1 cellular context compared by ENCODE assay signal in the genomic region with DNA sequence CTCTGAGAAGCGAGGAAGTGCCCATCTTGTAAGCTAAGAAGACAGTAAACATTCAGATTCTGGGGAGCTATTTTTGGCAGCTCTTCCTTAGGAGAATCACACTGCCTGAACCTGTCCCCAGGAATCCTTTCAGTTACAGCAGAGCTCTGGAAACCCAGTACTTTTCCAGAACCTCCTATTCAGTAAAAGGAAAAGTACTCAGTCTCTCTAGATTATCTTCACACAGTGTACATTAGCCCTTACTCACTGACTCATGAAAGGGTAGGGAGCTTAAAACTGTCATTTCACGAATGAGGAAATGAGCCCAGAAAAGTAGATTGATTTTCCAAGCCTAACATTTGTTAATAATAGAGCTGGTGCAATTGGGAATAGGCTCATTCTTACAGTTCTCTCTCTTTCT.
TF ChIP-seq lines count a peak whose summit lies in the region.

No MANE protein-coding gene starts in this region.

TF ChIP-seq in WTC11, 78 proteins besides CTCF, POLR2A, EP300 and RAD21 (continued from another document):
- TF ChIP-seq, protein P1, sequence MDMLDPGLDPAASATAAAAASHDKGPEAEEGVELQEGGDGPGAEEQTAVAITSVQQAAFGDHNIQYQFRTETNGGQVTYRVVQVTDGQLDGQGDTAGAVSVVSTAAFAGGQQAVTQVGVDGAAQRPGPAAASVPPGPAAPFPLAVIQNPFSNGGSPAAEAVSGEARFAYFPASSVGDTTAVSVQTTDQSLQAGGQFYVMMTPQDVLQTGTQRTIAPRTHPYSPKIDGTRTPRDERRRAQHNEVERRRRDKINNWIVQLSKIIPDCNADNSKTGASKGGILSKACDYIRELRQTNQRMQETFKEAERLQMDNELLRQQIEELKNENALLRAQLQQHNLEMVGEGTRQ (CRISPR knock-in tag; IDR thresholded peaks at IDR 0.05), result no peak
- TF ChIP-seq ZNF232 (CRISPR knock-in tag; IDR thresholded peaks at IDR 0.05) (no peak), FOXK1 (CRISPR knock-in tag; IDR thresholded peaks at IDR 0.05) (no peak), TP53 (CRISPR knock-in tag; IDR thresholded peaks at IDR 0.05) (no peak), NR1H2 (CRISPR knock-in tag; IDR thresholded peaks at IDR 0.05) (no peak), EMX1 (CRISPR knock-in tag; IDR thresholded peaks at IDR 0.05) (no peak), SMAD4 (CRISPR knock-in tag; IDR thresholded peaks at IDR 0.05) (no peak), TEAD4 (CRISPR knock-in tag; IDR thresholded peaks at IDR 0.05) (no peak)
- TF ChIP-seq, protein P2, sequence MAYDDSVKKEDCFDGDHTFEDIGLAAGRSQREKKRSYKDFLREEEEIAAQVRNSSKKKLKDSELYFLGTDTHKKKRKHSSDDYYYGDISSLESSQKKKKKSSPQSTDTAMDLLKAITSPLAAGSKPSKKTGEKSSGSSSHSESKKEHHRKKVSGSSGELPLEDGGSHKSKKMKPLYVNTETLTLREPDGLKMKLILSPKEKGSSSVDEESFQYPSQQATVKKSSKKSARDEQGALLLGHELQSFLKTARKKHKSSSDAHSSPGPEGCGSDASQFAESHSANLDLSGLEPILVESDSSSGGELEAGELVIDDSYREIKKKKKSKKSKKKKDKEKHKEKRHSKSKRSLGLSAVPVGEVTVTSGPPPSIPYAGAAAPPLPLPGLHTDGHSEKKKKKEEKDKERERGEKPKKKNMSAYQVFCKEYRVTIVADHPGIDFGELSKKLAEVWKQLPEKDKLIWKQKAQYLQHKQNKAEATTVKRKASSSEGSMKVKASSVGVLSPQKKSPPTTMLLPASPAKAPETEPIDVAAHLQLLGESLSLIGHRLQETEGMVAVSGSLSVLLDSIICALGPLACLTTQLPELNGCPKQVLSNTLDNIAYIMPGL (CRISPR knock-in tag; IDR thresholded peaks at IDR 0.05), result no peak
- TF ChIP-seq, protein P3, sequence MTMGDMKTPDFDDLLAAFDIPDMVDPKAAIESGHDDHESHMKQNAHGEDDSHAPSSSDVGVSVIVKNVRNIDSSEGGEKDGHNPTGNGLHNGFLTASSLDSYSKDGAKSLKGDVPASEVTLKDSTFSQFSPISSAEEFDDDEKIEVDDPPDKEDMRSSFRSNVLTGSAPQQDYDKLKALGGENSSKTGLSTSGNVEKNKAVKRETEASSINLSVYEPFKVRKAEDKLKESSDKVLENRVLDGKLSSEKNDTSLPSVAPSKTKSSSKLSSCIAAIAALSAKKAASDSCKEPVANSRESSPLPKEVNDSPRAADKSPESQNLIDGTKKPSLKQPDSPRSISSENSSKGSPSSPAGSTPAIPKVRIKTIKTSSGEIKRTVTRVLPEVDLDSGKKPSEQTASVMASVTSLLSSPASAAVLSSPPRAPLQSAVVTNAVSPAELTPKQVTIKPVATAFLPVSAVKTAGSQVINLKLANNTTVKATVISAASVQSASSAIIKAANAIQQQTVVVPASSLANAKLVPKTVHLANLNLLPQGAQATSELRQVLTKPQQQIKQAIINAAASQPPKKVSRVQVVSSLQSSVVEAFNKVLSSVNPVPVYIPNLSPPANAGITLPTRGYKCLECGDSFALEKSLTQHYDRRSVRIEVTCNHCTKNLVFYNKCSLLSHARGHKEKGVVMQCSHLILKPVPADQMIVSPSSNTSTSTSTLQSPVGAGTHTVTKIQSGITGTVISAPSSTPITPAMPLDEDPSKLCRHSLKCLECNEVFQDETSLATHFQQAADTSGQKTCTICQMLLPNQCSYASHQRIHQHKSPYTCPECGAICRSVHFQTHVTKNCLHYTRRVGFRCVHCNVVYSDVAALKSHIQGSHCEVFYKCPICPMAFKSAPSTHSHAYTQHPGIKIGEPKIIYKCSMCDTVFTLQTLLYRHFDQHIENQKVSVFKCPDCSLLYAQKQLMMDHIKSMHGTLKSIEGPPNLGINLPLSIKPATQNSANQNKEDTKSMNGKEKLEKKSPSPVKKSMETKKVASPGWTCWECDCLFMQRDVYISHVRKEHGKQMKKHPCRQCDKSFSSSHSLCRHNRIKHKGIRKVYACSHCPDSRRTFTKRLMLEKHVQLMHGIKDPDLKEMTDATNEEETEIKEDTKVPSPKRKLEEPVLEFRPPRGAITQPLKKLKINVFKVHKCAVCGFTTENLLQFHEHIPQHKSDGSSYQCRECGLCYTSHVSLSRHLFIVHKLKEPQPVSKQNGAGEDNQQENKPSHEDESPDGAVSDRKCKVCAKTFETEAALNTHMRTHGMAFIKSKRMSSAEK (CRISPR knock-in tag; IDR thresholded peaks at IDR 0.05; ENCODE audit: borderline replicate concordance), result no peak
- TF ChIP-seq, protein P4, sequence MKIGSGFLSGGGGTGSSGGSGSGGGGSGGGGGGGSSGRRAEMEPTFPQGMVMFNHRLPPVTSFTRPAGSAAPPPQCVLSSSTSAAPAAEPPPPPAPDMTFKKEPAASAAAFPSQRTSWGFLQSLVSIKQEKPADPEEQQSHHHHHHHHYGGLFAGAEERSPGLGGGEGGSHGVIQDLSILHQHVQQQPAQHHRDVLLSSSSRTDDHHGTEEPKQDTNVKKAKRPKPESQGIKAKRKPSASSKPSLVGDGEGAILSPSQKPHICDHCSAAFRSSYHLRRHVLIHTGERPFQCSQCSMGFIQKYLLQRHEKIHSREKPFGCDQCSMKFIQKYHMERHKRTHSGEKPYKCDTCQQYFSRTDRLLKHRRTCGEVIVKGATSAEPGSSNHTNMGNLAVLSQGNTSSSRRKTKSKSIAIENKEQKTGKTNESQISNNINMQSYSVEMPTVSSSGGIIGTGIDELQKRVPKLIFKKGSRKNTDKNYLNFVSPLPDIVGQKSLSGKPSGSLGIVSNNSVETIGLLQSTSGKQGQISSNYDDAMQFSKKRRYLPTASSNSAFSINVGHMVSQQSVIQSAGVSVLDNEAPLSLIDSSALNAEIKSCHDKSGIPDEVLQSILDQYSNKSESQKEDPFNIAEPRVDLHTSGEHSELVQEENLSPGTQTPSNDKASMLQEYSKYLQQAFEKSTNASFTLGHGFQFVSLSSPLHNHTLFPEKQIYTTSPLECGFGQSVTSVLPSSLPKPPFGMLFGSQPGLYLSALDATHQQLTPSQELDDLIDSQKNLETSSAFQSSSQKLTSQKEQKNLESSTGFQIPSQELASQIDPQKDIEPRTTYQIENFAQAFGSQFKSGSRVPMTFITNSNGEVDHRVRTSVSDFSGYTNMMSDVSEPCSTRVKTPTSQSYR (CRISPR knock-in tag; IDR thresholded peaks at IDR 0.05), result no peak
